In genomic region chr2:195848119-195848899, GRCh38 we compare ENCODE assay signal across 1 cellular context.
TF ChIP-seq lines count a peak whose summit lies in the region.

No MANE protein-coding gene starts in this region.

TF ChIP-seq in SK-N-SH, 30 proteins besides CTCF, POLR2A, EP300 and RAD21 (continued from another document):
- TF ChIP-seq ZBTB33 (IDR thresholded peaks at IDR 0.05; ENCODE audit: borderline replicate concordance, low read depth), result no peak
